In the genomic region with DNA sequence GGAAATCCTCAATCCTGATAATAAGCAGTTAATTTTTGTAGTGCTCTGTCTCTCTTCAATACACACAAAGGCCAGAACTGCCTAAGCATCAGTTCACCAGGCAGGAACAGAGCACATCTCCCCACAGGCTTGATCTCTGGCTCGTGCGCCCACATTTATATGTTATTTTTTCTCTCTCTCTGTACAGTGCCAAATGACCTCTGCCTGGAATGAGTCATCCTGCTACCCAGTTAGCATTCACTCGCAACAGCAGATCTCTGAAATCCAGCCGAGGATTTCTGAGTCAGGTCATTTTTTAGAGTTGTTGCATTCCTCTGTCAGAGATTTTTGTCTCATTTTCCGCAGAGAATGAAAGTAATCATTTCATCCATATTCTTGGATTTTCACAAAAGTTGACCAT, we compare ENCODE assay signal across 9 cellular contexts.
DNase-seq lines count a peak whose midpoint lies in the region; ATAC-seq, FAIRE-seq and TF ChIP-seq lines count a peak whose summit lies in the region.
"Had no signal": no experiment of that assay in that cellular context is flagged by ENCODE, and none has a peak within 500 bp of the region (broad histone marks: within the 10 kb centered on the region; RNA-seq: fewer than 3 reads in every experiment).

No MANE protein-coding gene starts in this region.

- intact Hi-C loops in pancreas (cut with DNase I) (no loop called here), spleen (cut with DNase I; ENCODE audit: low total_unique reads) (no loop called here)

- no peaks in the 10 kb centered on the region for H3K36me3 Mint-ChIP-seq in activated naive CD4-positive, alpha-beta T cell treated with anti-CD3 and anti-CD28 coated beads, Interleukin-2, amount 50 U/mL, for 72 hours

- DNase-seq in Caki2 (ENCODE audit: low read depth) (peak; percentile 88), SJCRH30 (peak; percentile 46 to 62), fibroblast of villous mesenchyme (ENCODE audit: low read depth) (peak; percentile 95), pancreas (peak in 4 of 6 donors; percentile 28 to 51 (median 38)), 8988T (no peak), spleen (no peak)
- DNase-seq in activated naive CD4-positive, alpha-beta T cell treated with anti-CD3 and anti-CD28 coated beads, Interleukin-2, amount 50 U/mL, for 72 hours (ENCODE audit: low spot score in 2 of 2): no peak

- H3K9me3 Mint-ChIP-seq in activated naive CD4-positive, alpha-beta T cell treated with anti-CD3 and anti-CD28 coated beads, Interleukin-2, amount 50 U/mL, for 72 hours: no peaks in the 10 kb centered on the region

- FAIRE-seq in pancreas (lab: Jason Lieb, UNC): peak; percentile 94
- FAIRE-seq: frontal cortex had no signal

- peaks cover 54% of the 10 kb centered on the region for H3K36me3 ChIP-seq in SJCRH30
- no peaks in the 10 kb centered on the region for H3K36me3 ChIP-seq in pancreas
- no peaks in the 10 kb centered on the region for H3K36me3 ChIP-seq in spleen

- H3K27ac ChIP-seq in SJCRH30 (no peak overlapping the region), pancreas (no peak overlapping the region), spleen (peak overlapping the region in 4 of 8 donors; percentile 2 to 41 (median 24))

- TF ChIP-seq POLR2A in spleen (IDR thresholded peaks at IDR 0.05): no peak

- WGBS in pancreas, 2 donors: 19 to 35% methylated on average over 5 of the region's 5 CpGs
- WGBS in spleen, 5 donors: 60 to 78% (median 73%) methylated on average over 4 to 5 of the region's 5 CpGs

- H3K27ac Mint-ChIP-seq in activated naive CD4-positive, alpha-beta T cell treated with anti-CD3 and anti-CD28 coated beads, Interleukin-2, amount 50 U/mL, for 72 hours: no peak overlapping the region

- in situ Hi-C loops in Caki2 (cut with HindIII; ENCODE audit: low pct_unique_long_range_greater_than_20kb, low sequenced_read_pairs): no loop called here

- H3K27me3 ChIP-seq in SJCRH30 (no peaks in the 10 kb centered on the region), pancreas (no peaks in the 10 kb centered on the region), spleen (replicated peaks in 1 of 7) (no peaks in the 10 kb centered on the region)

- ATAC-seq in pancreas: peak; percentile 87 to 93 (median 90)
- no peak for ATAC-seq in activated naive CD4-positive, alpha-beta T cell treated with anti-CD3 and anti-CD28 coated beads, Interleukin-2, amount 50 U/mL, for 72 hours
- ATAC-seq in GM21528 (IDR thresholded peaks at IDR 0.05; ENCODE audit: low FRiP score, unreplicated experiment): no peak

- H3K9me3 ChIP-seq in SJCRH30 (replicated peaks) (no peaks in the 10 kb centered on the region), pancreas (no peaks in the 10 kb centered on the region), spleen (no peaks in the 10 kb centered on the region)

- no peak for TF ChIP-seq CTCF in fibroblast of villous mesenchyme (IDR thresholded peaks at IDR 0.05; ENCODE audit: insufficient read depth, low read depth, low read length)
- TF ChIP-seq CTCF in pancreas (IDR thresholded peaks at IDR 0.05): no peak
- TF ChIP-seq CTCF in spleen (IDR thresholded peaks at IDR 0.05 in 8 of 11, conservative IDR thresholded peaks at IDR 0.05 in 3 of 11): no peak

- H3K4me3 ChIP-seq in SJCRH30 (no peak overlapping the region), fibroblast of villous mesenchyme (ENCODE audit: low read depth, low read length) (no peak overlapping the region), pancreas (no peak overlapping the region), spleen (no peak overlapping the region)

- H3K4me1 ChIP-seq in SJCRH30: no peaks in the 10 kb centered on the region; the same call in 1 of the 2 replicates
- no peaks in the 10 kb centered on the region for H3K4me1 ChIP-seq in pancreas
- peaks cover 0 to 7% (median 0%) of the 10 kb centered on the region in 6 donors for H3K4me1 ChIP-seq in spleen

Comparison
In these comparisons a context has a peak if more than half of its experiments do, and no peak if none do; other contexts are left out.
1. DNase-seq: peak in Caki2 (single experiment), SJCRH30 (2 of 2), fibroblast of villous mesenchyme (single experiment) and pancreas (4 of 6); none in 8988T (single experiment), activated naive CD4-positive, alpha-beta T cell treated with anti-CD3 and anti-CD28 coated beads, Interleukin-2, amount 50 U/mL, for 72 hours (0 of 2) and spleen (single experiment).
2. ATAC-seq: peak in pancreas (4 of 4); none in activated naive CD4-positive, alpha-beta T cell treated with anti-CD3 and anti-CD28 coated beads, Interleukin-2, amount 50 U/mL, for 72 hours (0 of 2) and GM21528 (single experiment).